10 cellular contexts compared by ENCODE assay signal in genomic region chr9:12718482-12719026, GRCh38. TPM values are rescaled to one million over a fixed set of nuclear protein-coding genes. Genes with fewer than 3 reads are reported as not detected.
DNase-seq lines count a peak whose midpoint lies in the region; ATAC-seq, FAIRE-seq and TF ChIP-seq lines count a peak whose summit lies in the region.
"Had no signal": no experiment of that assay in that cellular context is flagged by ENCODE, and none has a peak within 500 bp of the region (broad histone marks: within the 10 kb centered on the region; RNA-seq: fewer than 3 reads in every experiment).

No MANE protein-coding gene starts in this region.

- H3K27me3 ChIP-seq in neural progenitor cell = no peaks in the 10 kb centered on the region

- peak overlapping the region; percentile 71 for H3K4me2 ChIP-seq in neural progenitor cell

- H3K36me3 Mint-ChIP-seq in neural progenitor cell = no peaks in the 10 kb centered on the region
- no peaks in the 10 kb centered on the region for H3K36me3 Mint-ChIP-seq in T-helper 17 cell (ENCODE audit: low read depth)

- no peaks in the 10 kb centered on the region for H3K9me3 ChIP-seq in neural progenitor cell (ENCODE audit: low read depth)
- no peaks in the 10 kb centered on the region for H3K9me3 ChIP-seq in T-helper 17 cell (ENCODE audit: control insufficient read depth, low read length, poor library complexity, severe bottlenecking)

- peak overlapping the region; percentile 81 for H2AFZ ChIP-seq in neural progenitor cell (replicated peaks)

- peaks cover 15% of the 10 kb centered on the region for H3K4me1 ChIP-seq in neural progenitor cell

- H3K27ac Mint-ChIP-seq in neural progenitor cell (no peak overlapping the region), T-helper 17 cell (no peak overlapping the region)

- H3K4me3 Mint-ChIP-seq in neural progenitor cell = peak overlapping the region; percentile 27
- H3K4me3 Mint-ChIP-seq in T-helper 17 cell = no peak overlapping the region

- ATAC-seq in HG03342 (IDR thresholded peaks at IDR 0.05; ENCODE audit: unreplicated experiment) (no peak), T-helper 17 cell (no peak)

- H3K4me1 Mint-ChIP-seq in neural progenitor cell (peaks cover 8% of the 10 kb centered on the region), T-helper 17 cell (no peaks in the 10 kb centered on the region)

- peak overlapping the region; percentile 36 for H3K27ac ChIP-seq in neural progenitor cell

- H3K79me2 ChIP-seq in neural progenitor cell (ENCODE audit: low read depth) = no peaks in the 10 kb centered on the region

- DNase-seq in H54 (ENCODE audit: insufficient read length, low spot score) (no peak), fibroblast of villous mesenchyme (ENCODE audit: low read depth) (peak; percentile 72), neural progenitor cell (ENCODE audit: low spot score) (peak; percentile 82), T-helper 17 cell (no peak), activated T-cell treated with anti-CD3 and anti-CD28 coated beads for 4 hours (no peak)
- no peak for DNase-seq in activated CD4-positive, alpha-beta T cell treated with anti-CD3 and anti-CD28 coated beads, Interleukin-2, amount 50 U/mL, for 4 hours
- DNase-seq: NCI-H2081 had no signal

- no peak overlapping the region for H3K9ac ChIP-seq in neural progenitor cell

- TF ChIP-seq CTCF in fibroblast of villous mesenchyme (IDR thresholded peaks at IDR 0.05; ENCODE audit: insufficient read depth, low read depth, low read length) (no peak), neural progenitor cell (IDR thresholded peaks at IDR 0.05) (no peak)

- H3K4me3 ChIP-seq in fibroblast of villous mesenchyme (ENCODE audit: low read depth, low read length) (no peak overlapping the region), neural progenitor cell (peak overlapping the region; percentile 34)

- no peaks in the 10 kb centered on the region for H3K27me3 Mint-ChIP-seq in neural progenitor cell (ENCODE audit: insufficient read depth, low read depth)
- no peaks in the 10 kb centered on the region for H3K27me3 Mint-ChIP-seq in T-helper 17 cell

- no peaks in the 10 kb centered on the region for H3K36me3 ChIP-seq in neural progenitor cell

- no peaks in the 10 kb centered on the region for H3K9me3 Mint-ChIP-seq in neural progenitor cell

- TF ChIP-seq POLR2A in H54 (IDR thresholded peaks at IDR 0.05; ENCODE audit: low read depth, low read length) = no peak

- no peaks in the 10 kb centered on the region for H4K20me1 ChIP-seq in neural progenitor cell (ENCODE audit: low read depth)

- peaks cover 12% of the 10 kb centered on the region for H3F3A ChIP-seq in neural progenitor cell (ENCODE audit: low read depth)

- peak; percentile 81 for FAIRE-seq in H54 (lab: Jason Lieb, UNC)

TF ChIP-seq in PFSK-1, 5 proteins besides CTCF, POLR2A, EP300 and RAD21:
- TF ChIP-seq REST (IDR thresholded peaks at IDR 0.05; ENCODE audit: insufficient read depth in 1 of 2, low read depth in 2 of 2, low read length in 2 of 2) = no peak
- no peak for TF ChIP-seq POLR2AphosphoS5 (IDR thresholded peaks at IDR 0.05; ENCODE audit: low read depth, low read length)
- TF ChIP-seq FOXP2 (optimal IDR thresholded peaks at IDR 0.05; ENCODE audit: borderline replicate concordance, extremely low read depth, extremely low read length, insufficient read depth) = peak; percentile 35
- TF ChIP-seq SIN3A (IDR thresholded peaks at IDR 0.05; ENCODE audit: borderline replicate concordance, insufficient read depth, low read length) = no peak
TF ChIP-seq in PFSK-1: peak in this region for 1.

RNA-seq across cellular contexts. Expression of gene TYRP1, which starts 25.4 kb away (rescaled TPM):
- polyA plus RNA-seq in PFSK-1 (2012; ENCODE audit: insufficient read length, low read depth) = 0.63 TPM
- total RNA-seq in fibroblast of villous mesenchyme = 0.43 and 2.9 TPM in 2 replicates
- 0.75 TPM in 1 of 2 replicates, not detected in the other for total RNA-seq in neural progenitor cell (ENCODE audit: low replicate concordance)
- not detected for total RNA-seq in T-helper 17 cell
- total RNA-seq: T-helper 2 cell treated with Interferon-gamma antibody and Interleukin-4, amounts not matched to agents 100 ng/mL and 5 ng/mL, for 36 hours had no signal

RNA-seq across cellular contexts. Expression of gene LURAP1L, which starts 56.3 kb away (rescaled TPM):
- polyA plus RNA-seq in PFSK-1 (2012; ENCODE audit: insufficient read length, low read depth) = 0.87 TPM
- total RNA-seq in fibroblast of villous mesenchyme (38.0 and 49.0 TPM in 2 replicates), neural progenitor cell (ENCODE audit: low replicate concordance) (0.75 and 0.77 TPM in 2 replicates), T-helper 17 cell (under 1 TPM in 1 of 2 donors, not detected in 1; 0.31 TPM)
- total RNA-seq: T-helper 2 cell treated with Interferon-gamma antibody and Interleukin-4, amounts not matched to agents 100 ng/mL and 5 ng/mL, for 36 hours had no signal

Comparison
In these comparisons a context has a peak if more than half of its experiments do, and no peak if none do; other contexts are left out.
1. DNase-seq: peak in fibroblast of villous mesenchyme (single experiment) and neural progenitor cell (single experiment); none in H54 (single experiment), T-helper 17 cell (0 of 3), activated CD4-positive, alpha-beta T cell treated with anti-CD3 and anti-CD28 coated beads, Interleukin-2, amount 50 U/mL, for 4 hours (0 of 2) and activated T-cell treated with anti-CD3 and anti-CD28 coated beads for 4 hours (single experiment).
2. RNA of gene LURAP1L, which starts 56.3 kb away (total RNA-seq): 38.0 to 49.0 TPM in fibroblast of villous mesenchyme; 0.75 to 0.77 TPM in neural progenitor cell and 0.31 TPM in T-helper 17 cell; every median in the first group is over 10 times any median in the second.